ENCODE assay signal across 8 cellular contexts in genomic region chr3:134852893-134853351, GRCh38. TPM values are rescaled to one million over a fixed set of nuclear protein-coding genes. Genes with fewer than 3 reads are reported as not detected.
DNase-seq lines count a peak whose midpoint lies in the region; ATAC-seq and TF ChIP-seq lines count a peak whose summit lies in the region.

No MANE protein-coding gene starts in this region.

- no peaks in the 10 kb centered on the region for H3K9me3 Mint-ChIP-seq in activated naive CD8-positive, alpha-beta T cell treated with anti-CD3 and anti-CD28 coated beads, Interleukin-2, amount 50 U/mL, for 24 hours
- H3K9me3 Mint-ChIP-seq in glutamatergic neuron (ENCODE audit: unreplicated experiment): peaks cover 5% of the 10 kb centered on the region

- peaks cover 8% of the 10 kb centered on the region for H3K4me1 Mint-ChIP-seq in activated naive CD8-positive, alpha-beta T cell treated with anti-CD3 and anti-CD28 coated beads, Interleukin-2, amount 50 U/mL, for 24 hours
- H3K4me1 Mint-ChIP-seq in glutamatergic neuron (ENCODE audit: low read depth, unreplicated experiment): no peaks in the 10 kb centered on the region

- no peak overlapping the region for H3K4me3 Mint-ChIP-seq in activated naive CD8-positive, alpha-beta T cell treated with anti-CD3 and anti-CD28 coated beads, Interleukin-2, amount 50 U/mL, for 24 hours
- H3K4me3 Mint-ChIP-seq in glutamatergic neuron (ENCODE audit: unreplicated experiment): no peak overlapping the region

- no peak for TF ChIP-seq CTCF in glutamatergic neuron (IDR thresholded peaks at IDR 0.05; ENCODE audit: partially characterized antibody, unreplicated experiment)

- no peak overlapping the region for H3K27ac Mint-ChIP-seq in activated naive CD8-positive, alpha-beta T cell treated with anti-CD3 and anti-CD28 coated beads, Interleukin-2, amount 50 U/mL, for 24 hours
- H3K27ac Mint-ChIP-seq in glutamatergic neuron (ENCODE audit: unreplicated experiment): no peak overlapping the region

- H3K36me3 Mint-ChIP-seq in activated naive CD8-positive, alpha-beta T cell treated with anti-CD3 and anti-CD28 coated beads, Interleukin-2, amount 50 U/mL, for 24 hours (ENCODE audit: low read depth): no peaks in the 10 kb centered on the region
- H3K36me3 Mint-ChIP-seq in glutamatergic neuron (ENCODE audit: unreplicated experiment): peaks cover 10% of the 10 kb centered on the region

- peaks cover 3% of the 10 kb centered on the region for H3K27me3 Mint-ChIP-seq in activated naive CD8-positive, alpha-beta T cell treated with anti-CD3 and anti-CD28 coated beads, Interleukin-2, amount 50 U/mL, for 24 hours
- peaks cover 4% of the 10 kb centered on the region for H3K27me3 Mint-ChIP-seq in glutamatergic neuron (ENCODE audit: unreplicated experiment)

- no peak for DNase-seq in activated naive CD8-positive, alpha-beta T cell treated with anti-CD3 and anti-CD28 coated beads, Interleukin-2, amount 50 U/mL, for 24 hours
- DNase-seq in glutamatergic neuron (no peak), ureter (ENCODE audit: low spot score) (no peak), NCI-H82 (lab: John Stamatoyannopoulos, UW) (no peak), H4 (ENCODE audit: low spot score) (no peak)

- ATAC-seq in GM18502 (IDR thresholded peaks at IDR 0.05; ENCODE audit: poor library complexity, unreplicated experiment) (peak; percentile 96), GM21360 (IDR thresholded peaks at IDR 0.05; ENCODE audit: unreplicated experiment) (peak; percentile 96), HG03432 (IDR thresholded peaks at IDR 0.05; ENCODE audit: unreplicated experiment) (peak; percentile 96)
- ATAC-seq in activated naive CD8-positive, alpha-beta T cell treated with anti-CD3 and anti-CD28 coated beads, Interleukin-2, amount 50 U/mL, for 24 hours: peak; percentile 42

RNA-seq across cellular contexts. Expression of gene EPHB1, which starts 57.9 kb away (rescaled TPM):
- 16.3 TPM for total RNA-seq in glutamatergic neuron (ENCODE audit: unreplicated experiment)
- 3.1 TPM for total RNA-seq in ureter
- 0.29 and 1.2 TPM in 2 replicates for total RNA-seq in H4 (2014; rRNA removed; shearing (Covaris generic))

Comparison
In these comparisons a context has a peak if more than half of its experiments do, and no peak if none do; other contexts are left out.
1. ATAC-seq: peak in every context shown above with its lines; median percentile 96 in GM18502; 96 in GM21360; 96 in HG03432; 42 in activated naive CD8-positive, alpha-beta T cell treated with anti-CD3 and anti-CD28 coated beads, Interleukin-2, amount 50 U/mL, for 24 hours.